20 cellular contexts compared by ENCODE assay signal in genomic region chr17:56893503-56893902, GRCh38. TPM values are rescaled to one million over a fixed set of nuclear protein-coding genes. Genes with fewer than 3 reads are reported as not detected.
A peak's percentile ranks its signal among the peaks of the same experiment; 100 is the strongest.
DNase-seq lines count a peak whose midpoint lies in the region; ATAC-seq and TF ChIP-seq lines count a peak whose summit lies in the region.
"Had no signal": no experiment of that assay in that cellular context is flagged by ENCODE, and none has a peak within 500 bp of the region (broad histone marks: within the 10 kb centered on the region; RNA-seq: fewer than 3 reads in every experiment).

No MANE protein-coding gene starts in this region.

- peaks cover 90% of the 10 kb centered on the region for H3K36me3 ChIP-seq in CD4-positive, CD25-positive, alpha-beta regulatory T cell (ENCODE audit: control insufficient read depth, insufficient read depth, low read length)
- peaks cover 3% of the 10 kb centered on the region for H3K36me3 ChIP-seq in endodermal cell (ENCODE audit: control insufficient read depth, insufficient read depth, low read length)

- H3K4me3 Mint-ChIP-seq in CD14-positive monocyte (no peak overlapping the region), endodermal cell (no peak overlapping the region)
- H3K4me3 Mint-ChIP-seq in CD4-positive, CD25-positive, alpha-beta regulatory T cell = no peak overlapping the region
- H3K4me3 Mint-ChIP-seq: GM23338 had no signal

- H3K27me3 ChIP-seq in CD4-positive, CD25-positive, alpha-beta regulatory T cell (ENCODE audit: control insufficient read depth, insufficient read depth, low read length) = no peaks in the 10 kb centered on the region
- no peaks in the 10 kb centered on the region for H3K27me3 ChIP-seq in endodermal cell (ENCODE audit: control insufficient read depth, insufficient read depth, low read length, poor library complexity, severe bottlenecking)

- no peak overlapping the region for H3K9ac ChIP-seq in endodermal cell (ENCODE audit: extremely low read depth, low read length, poor library complexity, severe bottlenecking)

- H3K4me3 ChIP-seq in CD4-positive, CD25-positive, alpha-beta regulatory T cell (ENCODE audit: low read depth, low read length) = no peak overlapping the region
- no peak overlapping the region for H3K4me3 ChIP-seq in endodermal cell (ENCODE audit: low read length)
- H3K4me3 ChIP-seq: GM23338 had no signal

- ATAC-seq in CD4-positive, CD25-positive, alpha-beta regulatory T cell (ENCODE audit: low read depth in 2 of 2) = no peak
- no peak for ATAC-seq in GM18907 (IDR thresholded peaks at IDR 0.05; ENCODE audit: unreplicated experiment)
- ATAC-seq: GM23338 had no signal

- H3K36me3 Mint-ChIP-seq in CD14-positive monocyte = peaks cover 95 to 100% of the 10 kb centered on the region in 2 donors
- peaks cover 54% of the 10 kb centered on the region for H3K36me3 Mint-ChIP-seq in CD4-positive, CD25-positive, alpha-beta regulatory T cell
- H3K36me3 Mint-ChIP-seq in endodermal cell (ENCODE audit: low read depth) = peaks cover 36% of the 10 kb centered on the region

- H3K27ac ChIP-seq in CD4-positive, CD25-positive, alpha-beta regulatory T cell (ENCODE audit: insufficient read depth, low read length, poor library complexity, severe bottlenecking) = no peak overlapping the region
- no peak overlapping the region for H3K27ac ChIP-seq in endodermal cell (ENCODE audit: low read depth, low read length)
- H3K27ac ChIP-seq: C4-2B had no signal

- peaks cover 6 to 29% (median 17%) of the 10 kb centered on the region in 7 donors for H3K9me3 Mint-ChIP-seq in CD14-positive monocyte
- peaks cover 0 to 5% (median under 1%) of the 10 kb centered on the region in 7 donors for H3K9me3 Mint-ChIP-seq in CD4-positive, CD25-positive, alpha-beta regulatory T cell
- H3K9me3 Mint-ChIP-seq in endodermal cell = peaks cover 4% of the 10 kb centered on the region

- no peaks in the 10 kb centered on the region for H3K4me1 ChIP-seq in CD4-positive, CD25-positive, alpha-beta regulatory T cell (ENCODE audit: control insufficient read depth, insufficient read depth, low read length, poor library complexity, severe bottlenecking)
- H3K4me1 ChIP-seq in endodermal cell (ENCODE audit: control insufficient read depth, insufficient read depth, low read length) = no peaks in the 10 kb centered on the region

- H3K9me3 ChIP-seq in CD4-positive, CD25-positive, alpha-beta regulatory T cell (ENCODE audit: control insufficient read depth in 2 of 2, low read length in 2 of 2) = peaks cover 4 to 5% of the 10 kb centered on the region in 2 experiments
- H3K9me3 ChIP-seq in endodermal cell (ENCODE audit: control insufficient read depth, low read length) = peaks cover 9% of the 10 kb centered on the region

- DNase-seq in CD14-positive monocyte (ENCODE audit: low spot score) (no peak), NCI-H187 (lab: John Stamatoyannopoulos, UW) (peak; percentile 14 to 45), endodermal cell (peak; percentile 53), KG1 (lab: John Stamatoyannopoulos, UW) (no peak), NCI-H1436 treated with DMSO at 0.1 percent for 48 hours (lab: John Stamatoyannopoulos, UW) (no peak)
- no peak for DNase-seq in CD4-positive, CD25-positive, alpha-beta regulatory T cell
- DNase-seq: ACHN, COR-L47, DMS153, GF-D8, KBM-7, NCI-H146, NCI-H2081 treated with DMSO at 0.1 percent for 48 hours, NCI-H510A, NCI-H774, Right ventricle myocardium superior, SW 1271 had no signal

- H3K4me1 Mint-ChIP-seq in CD14-positive monocyte (peaks cover 10% of the 10 kb centered on the region), endodermal cell (no peaks in the 10 kb centered on the region)
- peaks cover 0 to 10% (median 3%) of the 10 kb centered on the region in 4 donors for H3K4me1 Mint-ChIP-seq in CD4-positive, CD25-positive, alpha-beta regulatory T cell

- 88 to 94% methylated on average over 7 of the region's 7 CpGs for WGBS in endodermal cell (ENCODE audit: insufficient coverage in 1 of 2, insufficient read length in 1 of 2), 2 experiments

- H3K27ac Mint-ChIP-seq in CD14-positive monocyte = peak overlapping the region in 4 of 7 donors; percentile 18 to 82 (median 70)
- H3K27ac Mint-ChIP-seq in CD4-positive, CD25-positive, alpha-beta regulatory T cell = peak overlapping the region in 2 of 3 donors; percentile 75 to 82
- H3K27ac Mint-ChIP-seq in endodermal cell = no peak overlapping the region
- H3K27ac Mint-ChIP-seq: GM23338 had no signal

- no peak for TF ChIP-seq CTCF in CD14-positive monocyte (IDR thresholded peaks at IDR 0.05)
- no peak for TF ChIP-seq CTCF in endodermal cell (conservative IDR thresholded peaks at IDR 0.05)

- H3K27me3 Mint-ChIP-seq in CD14-positive monocyte (ENCODE audit: low read depth in 3 of 3) = peaks cover 0 to 4% (median 1%) of the 10 kb centered on the region in 3 donors
- H3K27me3 Mint-ChIP-seq in CD4-positive, CD25-positive, alpha-beta regulatory T cell = no peaks in the 10 kb centered on the region
- H3K27me3 Mint-ChIP-seq in endodermal cell (ENCODE audit: insufficient read depth) = no peaks in the 10 kb centered on the region

- intact Hi-C loops in CD14-positive monocyte (cut with micrococcal nuclease) = loop anchor here in 1 of 2 donors (5.0 kb wide), 1 partner anchor 49 kb away; no protein-coding TSS in a partner anchor

RNA-seq across cellular contexts. Expression of gene TRIM25, which starts 20.3 kb away (rescaled TPM):
- polyA plus RNA-seq in CD14-positive monocyte = 10 to 100 TPM in 1 of 2 donors, 1 to 10 TPM in 1; 5.4 to 11.2 TPM
- 58.3 TPM for total RNA-seq in CD4-positive, CD25-positive, alpha-beta regulatory T cell
- 1 to 10 TPM; 4.6 to 7.8 (median 5.7) TPM for polyA plus RNA-seq in CD4-positive, CD25-positive, alpha-beta regulatory T cell
- 10 to 100 TPM; 18.8 to 21.3 TPM for total RNA-seq in endodermal cell
- polyA plus RNA-seq in endodermal cell (2013, experiment 1 of 2) = 8.9 TPM
- 9.3 TPM for polyA plus RNA-seq in endodermal cell (2013, experiment 2 of 2)

RNA-seq across cellular contexts. Expression of gene DGKE, which starts 59.6 kb away (rescaled TPM):
- polyA plus RNA-seq in CD14-positive monocyte = 1 to 10 TPM; 1.1 to 1.5 TPM
- 45.5 TPM for total RNA-seq in CD4-positive, CD25-positive, alpha-beta regulatory T cell
- 1 to 10 TPM; 6.2 to 9.5 (median 7.4) TPM for polyA plus RNA-seq in CD4-positive, CD25-positive, alpha-beta regulatory T cell
- total RNA-seq in endodermal cell = 1 to 10 TPM; 3.5 to 7.1 TPM
- polyA plus RNA-seq in endodermal cell (2013, experiment 1 of 2) = 2.6 TPM
- polyA plus RNA-seq in endodermal cell (2013, experiment 2 of 2) = 2.6 TPM

RNA-seq across cellular contexts. Expression of gene C17orf67, which starts 59.8 kb away (rescaled TPM):
- polyA plus RNA-seq in CD14-positive monocyte = under 1 TPM; 0.56 to 0.57 TPM
- total RNA-seq in CD4-positive, CD25-positive, alpha-beta regulatory T cell = 6.2 TPM
- polyA plus RNA-seq in CD4-positive, CD25-positive, alpha-beta regulatory T cell = 1 to 10 TPM; 1.5 to 2.4 (median 2.1) TPM
- 1 to 10 TPM; 1.2 to 1.5 TPM for total RNA-seq in endodermal cell
- 1.5 TPM for polyA plus RNA-seq in endodermal cell (2013, experiment 1 of 2)
- 0.95 TPM for polyA plus RNA-seq in endodermal cell (2013, experiment 2 of 2)

Comparison
In these comparisons a context has a peak if more than half of its experiments do, and no peak if none do; other contexts are left out.
1. DNase-seq: peak in NCI-H187 (2 of 2) and endodermal cell (single experiment); none in CD14-positive monocyte (single experiment), CD4-positive, CD25-positive, alpha-beta regulatory T cell (0 of 3), KG1 (single experiment) and NCI-H1436 treated with DMSO at 0.1 percent for 48 hours (single experiment).